9 cellular contexts compared by ENCODE assay signal in genomic region chr6:125750692-125751333, GRCh38. TPM values are rescaled to one million over a fixed set of nuclear protein-coding genes. Genes with fewer than 3 reads are reported as not detected.
DNase-seq lines count a peak whose midpoint lies in the region; ATAC-seq and TF ChIP-seq lines count a peak whose summit lies in the region.
"Had no signal": no experiment of that assay in that cellular context is flagged by ENCODE, and none has a peak within 500 bp of the region (broad histone marks: within the 10 kb centered on the region; RNA-seq: fewer than 3 reads in every experiment).

No MANE protein-coding gene starts in this region.

- H3K4me1 ChIP-seq in heart left ventricle (peaks cover 0 to 45% (median 9%) of the 10 kb centered on the region in 12 donors), right lobe of liver (peaks cover 0 to 37% (median 4%) of the 10 kb centered on the region in 4 donors)

- H3K36me3 Mint-ChIP-seq in activated naive CD8-positive, alpha-beta T cell treated with anti-CD3 and anti-CD28 coated beads, Interleukin-2, amount 10 ng/mL, durations not matched to agents 7 days and 5 days: no peaks in the 10 kb centered on the region
- H3K36me3 Mint-ChIP-seq in type B pancreatic cell: peaks cover 6% of the 10 kb centered on the region

- H3K4me3 ChIP-seq in heart left ventricle (peak overlapping the region; percentile 56 to 89 (median 79)), right lobe of liver (peak overlapping the region in 2 of 3 donors; percentile 75 to 78)

- H3K9me3 ChIP-seq in heart left ventricle (no peaks in the 10 kb centered on the region), right lobe of liver (no peaks in the 10 kb centered on the region)

- no peak for TF ChIP-seq CTCF in heart left ventricle (IDR thresholded peaks at IDR 0.05)
- TF ChIP-seq CTCF in right lobe of liver (IDR thresholded peaks at IDR 0.05): no peak
- no peak for TF ChIP-seq CTCF in type B pancreatic cell (conservative IDR thresholded peaks at IDR 0.05)
- no peak for TF ChIP-seq CTCF in GM20000 (IDR thresholded peaks at IDR 0.05; ENCODE audit: extremely low read depth, missing control alignments)

- peaks cover 54% of the 10 kb centered on the region for H3K27me3 Mint-ChIP-seq in activated naive CD8-positive, alpha-beta T cell treated with anti-CD3 and anti-CD28 coated beads, Interleukin-2, amount 10 ng/mL, durations not matched to agents 7 days and 5 days
- H3K27me3 Mint-ChIP-seq in type B pancreatic cell: peaks cover 58% of the 10 kb centered on the region

- POLR2A ChIA-PET in activated naive CD8-positive, alpha-beta T cell treated with anti-CD3 and anti-CD28 coated beads, Interleukin-2, amount 10 ng/mL, durations not matched to agents 7 days and 5 days (lab: Charles Lee): interaction anchor here (2.4 kb wide), 1 partner anchor 40 kb away, joined by 7 read pairs; the partner anchor contains the start of gene NCOA7

- no peak for ATAC-seq in heart left ventricle
- ATAC-seq in left cardiac atrium: no peak
- no peak for ATAC-seq in activated naive CD8-positive, alpha-beta T cell treated with anti-CD3 and anti-CD28 coated beads, Interleukin-2, amount 10 ng/mL, durations not matched to agents 7 days and 5 days (ENCODE audit: low read depth)
- no peak for ATAC-seq in right lobe of liver
- ATAC-seq in GM19035 (IDR thresholded peaks at IDR 0.05; ENCODE audit: unreplicated experiment): no peak

- H3K36me3 ChIP-seq in heart left ventricle: peaks cover 0 to 18% (median 0%) of the 10 kb centered on the region in 9 donors
- no peaks in the 10 kb centered on the region for H3K36me3 ChIP-seq in right lobe of liver

- H3K27me3 ChIP-seq in heart left ventricle (peaks cover 0 to 88% (median 0%) of the 10 kb centered on the region in 9 donors), right lobe of liver (no peaks in the 10 kb centered on the region)

- H3K27ac ChIP-seq in heart left ventricle: peak overlapping the region; percentile 76 to 99 (median 94)
- H3K27ac ChIP-seq in right lobe of liver: peak overlapping the region in 2 of 3 donors; percentile 93 to 97
- H3K27ac ChIP-seq: PC-9 had no signal

- DNase-seq in heart left ventricle (no peak), left cardiac atrium (no peak), right lobe of liver (no peak), type B pancreatic cell (ENCODE audit: extremely low spot score, unreplicated experiment) (no peak), cortex of kidney (lab: John Stamatoyannopoulos, UW) (no peak), GM20000 (ENCODE audit: low spot score) (no peak)
- DNase-seq in activated naive CD8-positive, alpha-beta T cell treated with anti-CD3 and anti-CD28 coated beads, Interleukin-2, amount 10 ng/mL, durations not matched to agents 7 days and 5 days: no peak
- DNase-seq: PC-9 had no signal

- TF ChIP-seq POLR2A in heart left ventricle (IDR thresholded peaks at IDR 0.05): no peak
- no peak for TF ChIP-seq POLR2A in right lobe of liver (IDR thresholded peaks at IDR 0.05)

- peaks cover 24% of the 10 kb centered on the region for H3K4me1 Mint-ChIP-seq in activated naive CD8-positive, alpha-beta T cell treated with anti-CD3 and anti-CD28 coated beads, Interleukin-2, amount 10 ng/mL, durations not matched to agents 7 days and 5 days
- peaks cover 32% of the 10 kb centered on the region for H3K4me1 Mint-ChIP-seq in type B pancreatic cell (ENCODE audit: unreplicated experiment)

- 29 to 37% (median 33%) methylated on average over 4 of the region's 4 CpGs for WGBS in heart left ventricle, 4 donors
- whole genome bisulfite sequencing in right lobe of liver (ENCODE audit: insufficient coverage, low coverage, low lambda C conversion rate, missing lambda C conversion rate): 8% methylated on average over 4 of the region's 4 CpGs

- intact Hi-C loops in heart left ventricle (cut with DNase I) (loop anchor here in 6 of 10 donors (2.0 to 5.0 kb wide), 3 partner anchors 388 to 439 kb away; no protein-coding TSS in a partner anchor), left cardiac atrium (cut with DNase I) (loop anchor here in 1 of 2 donors (5.0 kb wide), 1 partner anchor 439 kb away; no protein-coding TSS in a partner anchor), right lobe of liver (cut with DNase I) (no loop called here)

- peak overlapping the region; percentile 81 for H3K4me3 Mint-ChIP-seq in activated naive CD8-positive, alpha-beta T cell treated with anti-CD3 and anti-CD28 coated beads, Interleukin-2, amount 10 ng/mL, durations not matched to agents 7 days and 5 days
- H3K4me3 Mint-ChIP-seq in type B pancreatic cell: peak overlapping the region; percentile 98

- H3K9me3 Mint-ChIP-seq in activated naive CD8-positive, alpha-beta T cell treated with anti-CD3 and anti-CD28 coated beads, Interleukin-2, amount 10 ng/mL, durations not matched to agents 7 days and 5 days: no peaks in the 10 kb centered on the region
- H3K9me3 Mint-ChIP-seq in type B pancreatic cell: no peaks in the 10 kb centered on the region

- no peak overlapping the region for H3K27ac Mint-ChIP-seq in activated naive CD8-positive, alpha-beta T cell treated with anti-CD3 and anti-CD28 coated beads, Interleukin-2, amount 10 ng/mL, durations not matched to agents 7 days and 5 days
- peak overlapping the region; percentile 5 for H3K27ac Mint-ChIP-seq in type B pancreatic cell

RNA-seq across cellular contexts. Expression of gene HEY2, which starts 1.4 kb away (rescaled TPM):
- 10 to 100 TPM; 29.2 to 50.9 (median 40.6) TPM for total RNA-seq in heart left ventricle
- 10 to 100 TPM; 19.9 to 21.4 TPM for polyA plus RNA-seq in heart left ventricle
- 1 to 10 TPM; 2.1 to 2.5 TPM for total RNA-seq in left cardiac atrium
- under 1 TPM; 0.11 to 0.22 TPM for total RNA-seq in activated naive CD8-positive, alpha-beta T cell treated with anti-CD3 and anti-CD28 coated beads, Interleukin-2, amount 10 ng/mL, durations not matched to agents 7 days and 5 days
- total RNA-seq in right lobe of liver: 1 to 10 TPM in 3 of 6 experiments, under 1 TPM in 3; 0.74 to 2.6 (median 1.6) TPM
- 10.0 and 11.3 TPM in 2 replicates for total RNA-seq in type B pancreatic cell (ENCODE audit: low replicate concordance)
- total RNA-seq: PC-9 had no signal

RNA-seq across cellular contexts. Expression of gene NCOA7, which starts 39.9 kb away (rescaled TPM):
- total RNA-seq in heart left ventricle: 10 to 100 TPM in 3 of 9 donors, 1 to 10 TPM in 6; 6.4 to 23.1 (median 9.9) TPM
- polyA plus RNA-seq in heart left ventricle: 1 to 10 TPM; 3.8 to 6.4 TPM
- total RNA-seq in left cardiac atrium: 10 to 100 TPM; 18.4 to 24.8 TPM
- total RNA-seq in activated naive CD8-positive, alpha-beta T cell treated with anti-CD3 and anti-CD28 coated beads, Interleukin-2, amount 10 ng/mL, durations not matched to agents 7 days and 5 days: 10 to 100 TPM; 51.1 to 58.6 TPM
- 10 to 100 TPM; 11.4 to 71.8 (median 23.0) TPM for total RNA-seq in right lobe of liver
- 29.9 and 54.0 TPM in 2 replicates for total RNA-seq in type B pancreatic cell (ENCODE audit: low replicate concordance)

Comparison
In these comparisons a context has a peak if more than half of its experiments do, and no peak if none do; other contexts are left out.
1. intact Hi-C loops: an anchor here in heart left ventricle (2.0 to 5.0 kb wide); none called in right lobe of liver.